Comparison of ENCODE assay signal across 22 cellular contexts in the genomic region with DNA sequence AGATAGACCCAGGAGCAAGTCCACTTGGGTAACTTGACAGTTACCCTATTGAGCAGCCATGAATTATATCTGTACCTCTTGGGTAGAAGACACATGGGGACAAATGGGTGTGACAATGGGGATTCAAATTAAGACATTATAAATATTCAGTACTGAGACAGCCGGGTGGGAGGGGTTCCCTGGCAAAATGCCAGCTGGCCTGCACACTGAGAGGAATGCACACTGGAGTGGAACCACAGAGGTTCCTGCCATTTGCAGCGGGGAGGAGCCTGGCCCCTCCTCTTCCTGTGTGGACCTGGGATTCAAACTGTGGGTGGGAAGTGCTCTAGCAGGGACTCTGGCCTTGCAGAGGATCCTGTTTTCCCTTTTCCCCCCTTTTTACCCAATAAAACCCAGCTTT.
A peak's percentile ranks its signal among the peaks of the same experiment; 100 is the strongest.
DNase-seq lines count a peak whose midpoint lies in the region; ATAC-seq and TF ChIP-seq lines count a peak whose summit lies in the region.
"Had no signal": no experiment of that assay in that cellular context is flagged by ENCODE, and none has a peak within 500 bp of the region (broad histone marks: within the 10 kb centered on the region; RNA-seq: fewer than 3 reads in every experiment).

No MANE protein-coding gene starts in this region.

- BruUV-seq in OCI-LY7 (replicated peaks; lab: Mats Ljungman, UMichigan) = no TSS peak

- no peak overlapping the region for H3K4me3 ChIP-seq in OCI-LY7 (ENCODE audit: low read depth, low read length, poor library complexity, severe bottlenecking)
- H3K4me3 ChIP-seq: upper lobe of right lung had no signal

- H3K9me2 ChIP-seq in OCI-LY7 (ENCODE audit: insufficient read depth, low read length) = no peaks in the 10 kb centered on the region
- H3K9me2 ChIP-seq: SK-N-SH had no signal

- DNase-seq in NCI-H345 (lab: John Stamatoyannopoulos, UW) = peak; percentile 2
- DNase-seq in NCI-H345 treated with DMSO at 0.1 percent for 48 hours (lab: John Stamatoyannopoulos, UW; ENCODE audit: unreplicated experiment) = no peak
- peak; percentile 36 for DNase-seq in Daoy (ENCODE audit: low read depth)
- DNase-seq in OCI-LY7 (ENCODE audit: low spot score) = peak; percentile 38
- peak; percentile 20 for DNase-seq in left kidney (ENCODE audit: low read depth, low spot score)
- DNase-seq in MV-4-11 (lab: John Stamatoyannopoulos, UW) = no peak
- no peak for DNase-seq in T1000 (lab: John Stamatoyannopoulos, UW)
- DNase-seq: activated naive CD8-positive, alpha-beta T cell treated with anti-CD3 and anti-CD28 coated beads for 36 hours; effector memory CD4-positive, alpha-beta T cell; hippocampal formation; Kasumi-1; NCI-H1092 treated with DMSO at 0.1 percent for 48 hours; nephron progenitor cell; NK-92 treated with Interleukin-12 subunit alpha and Interleukin-12 subunit beta, amount 100 ng/mL, for 24 hours; SK-N-SH; stimulated activated CD8-positive, alpha-beta memory T cell treated with anti-CD3 and anti-CD28 coated beads, Interleukin-4, amount 100 ng/mL, for 48 hours; T-helper 2 cell; upper lobe of right lung had no signal

- H3K4me1 ChIP-seq in OCI-LY7 (ENCODE audit: insufficient read depth, low read length, poor library complexity, severe bottlenecking) = peaks cover 5% of the 10 kb centered on the region
- H3K4me1 ChIP-seq: upper lobe of right lung had no signal

- no peak for TF ChIP-seq CTCF in OCI-LY7 (conservative IDR thresholded peaks at IDR 0.05; ENCODE audit: low read length)

- H3K9me3 ChIP-seq in OCI-LY7 (ENCODE audit: low read length) = no peaks in the 10 kb centered on the region
- H3K9me3 ChIP-seq: SK-N-SH, upper lobe of right lung had no signal

- CTCF ChIA-PET in OCI-LY7 (lab: Charles Lee; ENCODE audit: unreplicated experiment) = no interaction called here

- ATAC-seq in esophagus mucosa = no peak
- ATAC-seq: HCT116, sciatic nerve, upper lobe of right lung, WTC11 had no signal

- no peak overlapping the region for H3K27ac ChIP-seq in OCI-LY7 (ENCODE audit: low read depth, low read length, poor library complexity, severe bottlenecking)
- H3K27ac ChIP-seq: upper lobe of right lung had no signal

- no peaks in the 10 kb centered on the region for H3K36me3 ChIP-seq in OCI-LY7 (ENCODE audit: insufficient read depth, low read length)
- H3K36me3 ChIP-seq: upper lobe of right lung had no signal

- no peaks in the 10 kb centered on the region for H4K20me1 ChIP-seq in OCI-LY7 (ENCODE audit: insufficient read depth, low read length)

- H3K4me2 ChIP-seq in OCI-LY7 (ENCODE audit: low read length) = no peak overlapping the region
- H3K4me2 ChIP-seq: SK-N-SH had no signal

- H3K79me2 ChIP-seq in OCI-LY7 (ENCODE audit: insufficient read depth, low read depth, low read length) = no peaks in the 10 kb centered on the region

- POLR2A ChIA-PET in OCI-LY7 (lab: Charles Lee) = no interaction called here

- intact Hi-C loops in OCI-LY7 (cut with micrococcal nuclease; ENCODE audit: unreplicated experiment) = no loop called here

- H2AFZ ChIP-seq in OCI-LY7 (ENCODE audit: low read length) = peak overlapping the region; percentile 10; the same call in 1 of the 2 replicates

Comparison
In these comparisons a context has a peak if more than half of its experiments do, and no peak if none do; other contexts are left out.
1. DNase-seq: peak in NCI-H345 (single experiment), Daoy (single experiment), OCI-LY7 (single experiment) and left kidney (single experiment); none in NCI-H345 treated with DMSO at 0.1 percent for 48 hours (single experiment), MV-4-11 (single experiment) and T1000 (single experiment).